1 cellular context compared by ENCODE assay signal in the genomic region with DNA sequence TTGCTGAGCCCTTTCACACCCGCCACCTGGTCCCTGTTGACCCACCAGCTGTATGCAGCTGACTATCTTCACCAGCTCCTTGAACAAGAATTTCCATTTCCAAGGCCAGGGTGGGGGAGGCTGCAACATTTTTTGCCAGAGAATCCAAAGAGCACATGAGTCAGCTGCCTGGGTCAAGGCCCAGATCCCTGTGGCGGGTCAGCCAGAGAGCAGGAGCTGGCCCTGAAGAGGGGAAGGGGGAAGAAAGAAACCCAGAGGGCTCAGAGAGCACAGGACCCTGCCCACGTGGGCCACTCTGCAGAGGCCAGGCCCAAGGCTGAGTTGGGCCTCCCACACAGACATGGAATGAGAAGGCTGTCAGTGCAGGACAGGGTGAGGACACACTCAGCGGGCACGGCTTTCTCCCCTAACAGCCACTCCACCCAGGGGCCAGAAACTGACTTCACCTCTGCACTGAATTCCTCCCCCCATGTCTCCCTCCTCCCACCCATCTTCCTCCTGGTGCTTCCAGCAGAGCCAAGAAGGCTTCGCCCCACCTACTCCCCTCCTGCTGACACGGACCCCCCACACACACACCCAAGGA.
TF ChIP-seq lines count a peak whose summit lies in the region.

No MANE protein-coding gene starts in this region.

TF ChIP-seq in HepG2, 621 proteins besides CTCF, POLR2A, EP300 and RAD21 (continued from another document and continues in another):
- TF ChIP-seq, protein P1, sequence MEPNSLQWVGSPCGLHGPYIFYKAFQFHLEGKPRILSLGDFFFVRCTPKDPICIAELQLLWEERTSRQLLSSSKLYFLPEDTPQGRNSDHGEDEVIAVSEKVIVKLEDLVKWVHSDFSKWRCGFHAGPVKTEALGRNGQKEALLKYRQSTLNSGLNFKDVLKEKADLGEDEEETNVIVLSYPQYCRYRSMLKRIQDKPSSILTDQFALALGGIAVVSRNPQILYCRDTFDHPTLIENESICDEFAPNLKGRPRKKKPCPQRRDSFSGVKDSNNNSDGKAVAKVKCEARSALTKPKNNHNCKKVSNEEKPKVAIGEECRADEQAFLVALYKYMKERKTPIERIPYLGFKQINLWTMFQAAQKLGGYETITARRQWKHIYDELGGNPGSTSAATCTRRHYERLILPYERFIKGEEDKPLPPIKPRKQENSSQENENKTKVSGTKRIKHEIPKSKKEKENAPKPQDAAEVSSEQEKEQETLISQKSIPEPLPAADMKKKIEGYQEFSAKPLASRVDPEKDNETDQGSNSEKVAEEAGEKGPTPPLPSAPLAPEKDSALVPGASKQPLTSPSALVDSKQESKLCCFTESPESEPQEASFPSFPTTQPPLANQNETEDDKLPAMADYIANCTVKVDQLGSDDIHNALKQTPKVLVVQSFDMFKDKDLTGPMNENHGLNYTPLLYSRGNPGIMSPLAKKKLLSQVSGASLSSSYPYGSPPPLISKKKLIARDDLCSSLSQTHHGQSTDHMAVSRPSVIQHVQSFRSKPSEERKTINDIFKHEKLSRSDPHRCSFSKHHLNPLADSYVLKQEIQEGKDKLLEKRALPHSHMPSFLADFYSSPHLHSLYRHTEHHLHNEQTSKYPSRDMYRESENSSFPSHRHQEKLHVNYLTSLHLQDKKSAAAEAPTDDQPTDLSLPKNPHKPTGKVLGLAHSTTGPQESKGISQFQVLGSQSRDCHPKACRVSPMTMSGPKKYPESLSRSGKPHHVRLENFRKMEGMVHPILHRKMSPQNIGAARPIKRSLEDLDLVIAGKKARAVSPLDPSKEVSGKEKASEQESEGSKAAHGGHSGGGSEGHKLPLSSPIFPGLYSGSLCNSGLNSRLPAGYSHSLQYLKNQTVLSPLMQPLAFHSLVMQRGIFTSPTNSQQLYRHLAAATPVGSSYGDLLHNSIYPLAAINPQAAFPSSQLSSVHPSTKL (CRISPR knock-in tag; IDR thresholded peaks at IDR 0.05) = peak; percentile 73
- TF ChIP-seq, protein P2, sequence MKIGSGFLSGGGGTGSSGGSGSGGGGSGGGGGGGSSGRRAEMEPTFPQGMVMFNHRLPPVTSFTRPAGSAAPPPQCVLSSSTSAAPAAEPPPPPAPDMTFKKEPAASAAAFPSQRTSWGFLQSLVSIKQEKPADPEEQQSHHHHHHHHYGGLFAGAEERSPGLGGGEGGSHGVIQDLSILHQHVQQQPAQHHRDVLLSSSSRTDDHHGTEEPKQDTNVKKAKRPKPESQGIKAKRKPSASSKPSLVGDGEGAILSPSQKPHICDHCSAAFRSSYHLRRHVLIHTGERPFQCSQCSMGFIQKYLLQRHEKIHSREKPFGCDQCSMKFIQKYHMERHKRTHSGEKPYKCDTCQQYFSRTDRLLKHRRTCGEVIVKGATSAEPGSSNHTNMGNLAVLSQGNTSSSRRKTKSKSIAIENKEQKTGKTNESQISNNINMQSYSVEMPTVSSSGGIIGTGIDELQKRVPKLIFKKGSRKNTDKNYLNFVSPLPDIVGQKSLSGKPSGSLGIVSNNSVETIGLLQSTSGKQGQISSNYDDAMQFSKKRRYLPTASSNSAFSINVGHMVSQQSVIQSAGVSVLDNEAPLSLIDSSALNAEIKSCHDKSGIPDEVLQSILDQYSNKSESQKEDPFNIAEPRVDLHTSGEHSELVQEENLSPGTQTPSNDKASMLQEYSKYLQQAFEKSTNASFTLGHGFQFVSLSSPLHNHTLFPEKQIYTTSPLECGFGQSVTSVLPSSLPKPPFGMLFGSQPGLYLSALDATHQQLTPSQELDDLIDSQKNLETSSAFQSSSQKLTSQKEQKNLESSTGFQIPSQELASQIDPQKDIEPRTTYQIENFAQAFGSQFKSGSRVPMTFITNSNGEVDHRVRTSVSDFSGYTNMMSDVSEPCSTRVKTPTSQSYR (CRISPR knock-in tag; IDR thresholded peaks at IDR 0.05; ENCODE audit: borderline replicate concordance) = peak; percentile 80; the same call in 1 of the 2 replicates
- TF ChIP-seq CC2D1A (CRISPR knock-in tag; IDR thresholded peaks at IDR 0.05) (no peak), SOX13 (IDR thresholded peaks at IDR 0.05) (no peak), SOX13 (CRISPR knock-in tag; conservative IDR thresholded peaks at IDR 0.05 in 1 of 2, IDR thresholded peaks at IDR 0.05 in 1 of 2) (0 out of 4 replicates have a peak, but pooled peaks of 1 of the 2 experiments have one; percentile 22), ZNF564 (CRISPR knock-in tag; IDR thresholded peaks at IDR 0.05) (no peak), ZMYM4 (CRISPR knock-in tag; IDR thresholded peaks at IDR 0.05) (no peak), MYNN (CRISPR knock-in tag; IDR thresholded peaks at IDR 0.05; ENCODE audit: low read depth) (no peak), JARID2 (CRISPR knock-in tag; IDR thresholded peaks at IDR 0.05; ENCODE audit: insufficient replicate concordance) (no peak), TCF7L2 (IDR thresholded peaks at IDR 0.05; ENCODE audit: low read depth, low read length) (no peak), PHB2 (IDR thresholded peaks at IDR 0.05; ENCODE audit: partially characterized antibody) (no peak), FOSL1 (CRISPR knock-in tag; IDR thresholded peaks at IDR 0.05; ENCODE audit: borderline replicate concordance) (peak; percentile 72; the same call in 1 of the 2 replicates), KMT2A (CRISPR knock-in tag; IDR thresholded peaks at IDR 0.05) (no peak), MAZ (IDR thresholded peaks at IDR 0.05; ENCODE audit: borderline replicate concordance, low read depth, low read length) (no peak), MAZ (CRISPR knock-in tag; IDR thresholded peaks at IDR 0.05; ENCODE audit: low read depth) (no peak), FOXO1 (CRISPR knock-in tag; IDR thresholded peaks at IDR 0.05) (no peak), IKZF4 (CRISPR knock-in tag; IDR thresholded peaks at IDR 0.05; ENCODE audit: borderline replicate concordance, low read depth, not compliant biosample characterization) (no peak), RORA (CRISPR knock-in tag; IDR thresholded peaks at IDR 0.05) (no peak), RFXANK (CRISPR knock-in tag; IDR thresholded peaks at IDR 0.05) (no peak), ZNF563 (CRISPR knock-in tag; IDR thresholded peaks at IDR 0.05) (no peak), WIZ (CRISPR knock-in tag; IDR thresholded peaks at IDR 0.05) (no peak), ATAD3A (CRISPR knock-in tag; IDR thresholded peaks at IDR 0.05) (no peak)
- TF ChIP-seq, protein P3, sequence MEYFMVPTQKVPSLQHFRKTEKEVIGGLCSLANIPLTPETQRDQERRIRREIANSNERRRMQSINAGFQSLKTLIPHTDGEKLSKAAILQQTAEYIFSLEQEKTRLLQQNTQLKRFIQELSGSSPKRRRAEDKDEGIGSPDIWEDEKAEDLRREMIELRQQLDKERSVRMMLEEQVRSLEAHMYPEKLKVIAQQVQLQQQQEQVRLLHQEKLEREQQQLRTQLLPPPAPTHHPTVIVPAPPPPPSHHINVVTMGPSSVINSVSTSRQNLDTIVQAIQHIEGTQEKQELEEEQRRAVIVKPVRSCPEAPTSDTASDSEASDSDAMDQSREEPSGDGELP (IDR thresholded peaks at IDR 0.05; ENCODE audit: borderline replicate concordance, low read depth) = peak; percentile 86
- TF ChIP-seq, protein P4, sequence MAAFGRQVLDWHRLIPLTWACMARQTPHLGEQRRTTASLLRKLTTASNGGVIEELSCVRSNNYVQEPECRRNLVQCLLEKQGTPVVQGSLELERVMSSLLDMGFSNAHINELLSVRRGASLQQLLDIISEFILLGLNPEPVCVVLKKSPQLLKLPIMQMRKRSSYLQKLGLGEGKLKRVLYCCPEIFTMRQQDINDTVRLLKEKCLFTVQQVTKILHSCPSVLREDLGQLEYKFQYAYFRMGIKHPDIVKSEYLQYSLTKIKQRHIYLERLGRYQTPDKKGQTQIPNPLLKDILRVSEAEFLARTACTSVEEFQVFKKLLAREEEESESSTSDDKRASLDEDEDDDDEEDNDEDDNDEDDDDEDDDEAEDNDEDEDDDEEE (CRISPR knock-in tag; IDR thresholded peaks at IDR 0.05) = no peak
- TF ChIP-seq, protein P5, sequence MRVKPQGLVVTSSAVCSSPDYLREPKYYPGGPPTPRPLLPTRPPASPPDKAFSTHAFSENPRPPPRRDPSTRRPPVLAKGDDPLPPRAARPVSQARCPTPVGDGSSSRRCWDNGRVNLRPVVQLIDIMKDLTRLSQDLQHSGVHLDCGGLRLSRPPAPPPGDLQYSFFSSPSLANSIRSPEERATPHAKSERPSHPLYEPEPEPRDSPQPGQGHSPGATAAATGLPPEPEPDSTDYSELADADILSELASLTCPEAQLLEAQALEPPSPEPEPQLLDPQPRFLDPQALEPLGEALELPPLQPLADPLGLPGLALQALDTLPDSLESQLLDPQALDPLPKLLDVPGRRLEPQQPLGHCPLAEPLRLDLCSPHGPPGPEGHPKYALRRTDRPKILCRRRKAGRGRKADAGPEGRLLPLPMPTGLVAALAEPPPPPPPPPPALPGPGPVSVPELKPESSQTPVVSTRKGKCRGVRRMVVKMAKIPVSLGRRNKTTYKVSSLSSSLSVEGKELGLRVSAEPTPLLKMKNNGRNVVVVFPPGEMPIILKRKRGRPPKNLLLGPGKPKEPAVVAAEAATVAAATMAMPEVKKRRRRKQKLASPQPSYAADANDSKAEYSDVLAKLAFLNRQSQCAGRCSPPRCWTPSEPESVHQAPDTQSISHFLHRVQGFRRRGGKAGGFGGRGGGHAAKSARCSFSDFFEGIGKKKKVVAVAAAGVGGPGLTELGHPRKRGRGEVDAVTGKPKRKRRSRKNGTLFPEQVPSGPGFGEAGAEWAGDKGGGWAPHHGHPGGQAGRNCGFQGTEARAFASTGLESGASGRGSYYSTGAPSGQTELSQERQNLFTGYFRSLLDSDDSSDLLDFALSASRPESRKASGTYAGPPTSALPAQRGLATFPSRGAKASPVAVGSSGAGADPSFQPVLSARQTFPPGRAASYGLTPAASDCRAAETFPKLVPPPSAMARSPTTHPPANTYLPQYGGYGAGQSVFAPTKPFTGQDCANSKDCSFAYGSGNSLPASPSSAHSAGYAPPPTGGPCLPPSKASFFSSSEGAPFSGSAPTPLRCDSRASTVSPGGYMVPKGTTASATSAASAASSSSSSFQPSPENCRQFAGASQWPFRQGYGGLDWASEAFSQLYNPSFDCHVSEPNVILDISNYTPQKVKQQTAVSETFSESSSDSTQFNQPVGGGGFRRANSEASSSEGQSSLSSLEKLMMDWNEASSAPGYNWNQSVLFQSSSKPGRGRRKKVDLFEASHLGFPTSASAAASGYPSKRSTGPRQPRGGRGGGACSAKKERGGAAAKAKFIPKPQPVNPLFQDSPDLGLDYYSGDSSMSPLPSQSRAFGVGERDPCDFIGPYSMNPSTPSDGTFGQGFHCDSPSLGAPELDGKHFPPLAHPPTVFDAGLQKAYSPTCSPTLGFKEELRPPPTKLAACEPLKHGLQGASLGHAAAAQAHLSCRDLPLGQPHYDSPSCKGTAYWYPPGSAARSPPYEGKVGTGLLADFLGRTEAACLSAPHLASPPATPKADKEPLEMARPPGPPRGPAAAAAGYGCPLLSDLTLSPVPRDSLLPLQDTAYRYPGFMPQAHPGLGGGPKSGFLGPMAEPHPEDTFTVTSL (CRISPR knock-in tag; IDR thresholded peaks at IDR 0.05; ENCODE audit: borderline replicate concordance) = peak; percentile 28; the same call in 1 of the 2 replicates
- TF ChIP-seq, protein P6, sequence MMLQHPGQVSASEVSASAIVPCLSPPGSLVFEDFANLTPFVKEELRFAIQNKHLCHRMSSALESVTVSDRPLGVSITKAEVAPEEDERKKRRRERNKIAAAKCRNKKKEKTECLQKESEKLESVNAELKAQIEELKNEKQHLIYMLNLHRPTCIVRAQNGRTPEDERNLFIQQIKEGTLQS (CRISPR knock-in tag; IDR thresholded peaks at IDR 0.05) = peak; percentile 48
- TF ChIP-seq, protein P7, sequence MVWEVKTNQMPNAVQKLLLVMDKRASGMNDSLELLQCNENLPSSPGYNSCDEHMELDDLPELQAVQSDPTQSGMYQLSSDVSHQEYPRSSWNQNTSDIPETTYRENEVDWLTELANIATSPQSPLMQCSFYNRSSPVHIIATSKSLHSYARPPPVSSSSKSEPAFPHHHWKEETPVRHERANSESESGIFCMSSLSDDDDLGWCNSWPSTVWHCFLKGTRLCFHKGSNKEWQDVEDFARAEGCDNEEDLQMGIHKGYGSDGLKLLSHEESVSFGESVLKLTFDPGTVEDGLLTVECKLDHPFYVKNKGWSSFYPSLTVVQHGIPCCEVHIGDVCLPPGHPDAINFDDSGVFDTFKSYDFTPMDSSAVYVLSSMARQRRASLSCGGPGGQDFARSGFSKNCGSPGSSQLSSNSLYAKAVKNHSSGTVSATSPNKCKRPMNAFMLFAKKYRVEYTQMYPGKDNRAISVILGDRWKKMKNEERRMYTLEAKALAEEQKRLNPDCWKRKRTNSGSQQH (CRISPR knock-in tag; IDR thresholded peaks at IDR 0.05; ENCODE audit: low read depth) = no peak
